ENCODE assay signal across 9 cellular contexts in the genomic region with DNA sequence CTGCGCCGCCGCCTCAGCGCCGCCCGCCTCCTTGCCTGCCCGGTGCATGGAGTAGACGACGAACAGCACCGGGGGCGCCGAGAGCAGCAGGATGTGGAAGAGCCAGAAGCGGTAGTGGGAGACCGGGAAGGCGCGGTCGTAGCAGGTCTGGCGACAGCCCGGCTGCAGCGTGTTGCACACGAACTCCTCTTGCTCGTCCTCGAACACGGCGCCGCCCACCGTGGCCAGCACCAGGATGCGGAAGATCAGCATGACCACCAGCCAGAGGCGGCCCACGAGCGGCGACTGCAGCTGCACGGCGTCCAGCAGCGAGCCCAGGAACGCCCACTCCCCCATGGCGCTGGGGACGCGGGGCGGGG. TPM values are rescaled to one million over a fixed set of nuclear protein-coding genes. Genes with fewer than 3 reads are reported as not detected.
DNase-seq lines count a peak whose midpoint lies in the region; ATAC-seq and TF ChIP-seq lines count a peak whose summit lies in the region.
"Had no signal": no experiment of that assay in that cellular context is flagged by ENCODE, and none has a peak within 500 bp of the region (broad histone marks: within the 10 kb centered on the region; RNA-seq: fewer than 3 reads in every experiment).

No MANE protein-coding gene starts in this region.

- no peak for TF ChIP-seq POLR2A in HCT116 (IDR thresholded peaks at IDR 0.05; ENCODE audit: borderline replicate concordance, extremely low read depth, insufficient read depth, insufficient read length)

- H3K9me3 ChIP-seq in HCT116 (ENCODE audit: control insufficient read depth in 1 of 2, insufficient read depth in 1 of 2, low read depth in 1 of 2, low read length in 2 of 2), result no peaks in the 10 kb centered on the region

- H3K36me3 ChIP-seq in ACC112 (ENCODE audit: insufficient read depth, low read length) (no peaks in the 10 kb centered on the region), HCT116 (ENCODE audit: control insufficient read depth in 1 of 2, insufficient read depth in 2 of 2, low read length in 2 of 2) (no peaks in the 10 kb centered on the region)

- H3K9ac ChIP-seq in HCT116 (ENCODE audit: low read length), result no peak overlapping the region

- RAD21 ChIA-PET in HCT116 (lab: Charles Lee; ENCODE audit: low non-redundant PET in 1 of 2, low total read pairs in 2 of 2, uncharacterized antibody in 2 of 2, unreplicated experiment in 2 of 2), result interaction anchor here (2.0 to 2.5 kb wide), 2 partner anchors 169 to 170 kb away, joined by 5 to 9 read pairs; no protein-coding TSS in a partner anchor

- H3K4me3 ChIP-seq in ACC112 (ENCODE audit: low read depth, low read length), result peak overlapping the region; percentile 93
- H3K4me3 ChIP-seq in HCT116 (replicated peaks in 1 of 2; ENCODE audit: low read depth in 1 of 2, low read length in 2 of 2), result peak overlapping the region; percentile 24 to 55

- POLR2A ChIA-PET in HCT116 (lab: Charles Lee), result no interaction called here

- ATAC-seq in HCT116, result no peak
- no peak for ATAC-seq in GM18858 (IDR thresholded peaks at IDR 0.05; ENCODE audit: unreplicated experiment)
- no peak for ATAC-seq in HG03565 (IDR thresholded peaks at IDR 0.05; ENCODE audit: unreplicated experiment)

- no peaks in the 10 kb centered on the region for H4K20me1 ChIP-seq in HCT116 (ENCODE audit: insufficient read depth)

- peaks cover 47% of the 10 kb centered on the region for H3K27me3 Mint-ChIP-seq in brain

- H3K36me3 Mint-ChIP-seq in brain, result no peaks in the 10 kb centered on the region

- H3K27ac Mint-ChIP-seq in brain, result peak overlapping the region in 2 of 5 experiments; percentile 58 to 64

- CTCF ChIA-PET in HCT116 (lab: Charles Lee), result interaction anchor here (1.7 to 4.2 kb wide), 2 partner anchors 172 to 196 kb away, joined by 5 to 34 read pairs; no protein-coding TSS in a partner anchor

- no peak for TF ChIP-seq RAD21 in HCT116 (IDR thresholded peaks at IDR 0.05; ENCODE audit: low read depth)

- H3K4me2 ChIP-seq in HCT116 (ENCODE audit: low read length), result peak overlapping the region; percentile 73

- peaks cover 0 to 2% (median 0%) of the 10 kb centered on the region in 5 experiments for H3K9me3 Mint-ChIP-seq in brain

- peak overlapping the region; percentile 82 to 89 (median 86) for H3K4me3 Mint-ChIP-seq in brain

- H3K79me2 ChIP-seq in ACC112 (ENCODE audit: control insufficient read depth, insufficient read depth, low read length, unreplicated experiment) (no peaks in the 10 kb centered on the region), HCT116 (ENCODE audit: insufficient read depth, low read length) (no peaks in the 10 kb centered on the region)

- no peak for TF ChIP-seq CTCF in HCT116 (IDR thresholded peaks at IDR 0.05 in 2 of 3, conservative IDR thresholded peaks at IDR 0.05 in 1 of 3; ENCODE audit: borderline replicate concordance in 1 of 3, insufficient read depth in 1 of 3, low read depth in 2 of 3, low read length in 2 of 3)
- no peak for TF ChIP-seq CTCF in brain (conservative IDR thresholded peaks at IDR 0.05)

- in situ Hi-C loops in G401 (cut with HindIII; ENCODE audit: low sequenced_read_pairs), result no loop called here

- no peaks in the 10 kb centered on the region for H3K9me2 ChIP-seq in HCT116 (ENCODE audit: insufficient read depth)

- intact Hi-C loops in HCT116 (cut with micrococcal nuclease), result no loop called here

- H3K4me1 ChIP-seq in ACC112 (ENCODE audit: control insufficient read depth, insufficient read depth, low read length, unreplicated experiment) (peaks cover 8% of the 10 kb centered on the region), HCT116 (ENCODE audit: control insufficient read depth in 1 of 2, insufficient read depth in 2 of 2, low read length in 2 of 2) (peaks cover 4 to 28% of the 10 kb centered on the region in 2 experiments; a peak in 3 of 4 replicates)

- H2AFZ ChIP-seq in ACC112 (ENCODE audit: low read length, unreplicated experiment), result peak overlapping the region; percentile 56
- H2AFZ ChIP-seq in HCT116 (ENCODE audit: low read depth, low read length, poor library complexity, severe bottlenecking), result no peak overlapping the region

- DNase-seq in HCT116 (ENCODE audit: low read depth, low spot score) (no peak), lung microvascular endothelial cell (ENCODE audit: low read depth in 2 of 2) (peak; percentile 56 to 80), ureter (ENCODE audit: low spot score) (peak; percentile 46), G401 (ENCODE audit: low spot score) (no peak)

- H3K27ac ChIP-seq in ACC112 (ENCODE audit: low read depth, low read length) (no peak overlapping the region), HCT116 (ENCODE audit: low read depth, low read length) (peak overlapping the region; percentile 67; the same call in 1 of the 2 replicates)

- H3K4me1 Mint-ChIP-seq in brain, result peaks cover 20% of the 10 kb centered on the region

- H3K27me3 ChIP-seq in ACC112 (ENCODE audit: insufficient read depth, low read length) (no peaks in the 10 kb centered on the region), HCT116 (ENCODE audit: insufficient read depth, low read length) (no peaks in the 10 kb centered on the region)

- no TSS peak for BruUV-seq in HCT116 (replicated peaks; lab: Mats Ljungman, UMichigan)

TF ChIP-seq in HCT116, 20 proteins besides CTCF, POLR2A, EP300 and RAD21:
- TF ChIP-seq YY1 (IDR thresholded peaks at IDR 0.05; ENCODE audit: extremely low read depth, insufficient replicate concordance, low read depth, low read length), result no peak
- TF ChIP-seq, protein P1, sequence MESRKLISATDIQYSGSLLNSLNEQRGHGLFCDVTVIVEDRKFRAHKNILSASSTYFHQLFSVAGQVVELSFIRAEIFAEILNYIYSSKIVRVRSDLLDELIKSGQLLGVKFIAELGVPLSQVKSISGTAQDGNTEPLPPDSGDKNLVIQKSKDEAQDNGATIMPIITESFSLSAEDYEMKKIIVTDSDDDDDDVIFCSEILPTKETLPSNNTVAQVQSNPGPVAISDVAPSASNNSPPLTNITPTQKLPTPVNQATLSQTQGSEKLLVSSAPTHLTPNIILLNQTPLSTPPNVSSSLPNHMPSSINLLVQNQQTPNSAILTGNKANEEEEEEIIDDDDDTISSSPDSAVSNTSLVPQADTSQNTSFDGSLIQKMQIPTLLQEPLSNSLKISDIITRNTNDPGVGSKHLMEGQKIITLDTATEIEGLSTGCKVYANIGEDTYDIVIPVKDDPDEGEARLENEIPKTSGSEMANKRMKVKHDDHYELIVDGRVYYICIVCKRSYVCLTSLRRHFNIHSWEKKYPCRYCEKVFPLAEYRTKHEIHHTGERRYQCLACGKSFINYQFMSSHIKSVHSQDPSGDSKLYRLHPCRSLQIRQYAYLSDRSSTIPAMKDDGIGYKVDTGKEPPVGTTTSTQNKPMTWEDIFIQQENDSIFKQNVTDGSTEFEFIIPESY (IDR thresholded peaks at IDR 0.05; ENCODE audit: extremely low read depth, insufficient replicate concordance, low read length), result no peak
- TF ChIP-seq ZNF274 (IDR thresholded peaks at IDR 0.05; ENCODE audit: low read depth, low read length), result no peak
- TF ChIP-seq EGR1 (IDR thresholded peaks at IDR 0.05; ENCODE audit: low read depth), result no peak
- no peak for TF ChIP-seq EZH2phosphoT487 (IDR thresholded peaks at IDR 0.05; ENCODE audit: borderline replicate concordance)

RNA-seq across cellular contexts. Expression of gene GJD3, which starts 1.1 kb away (rescaled TPM):
- total RNA-seq in HCT116 (2021; ENCODE audit: unreplicated experiment) (not detected), lung microvascular endothelial cell (2.2 and 3.0 TPM in 2 replicates), ureter (2.0 TPM)
- polyA plus RNA-seq in HCT116 (2012), result 0.29 and 1.5 TPM in 2 replicates
- polyA plus RNA-seq in brain (ENCODE audit: insufficient read depth, low read depth, low replicate concordance), result not detected
- not detected in 2 replicates for total RNA-seq in G401 (2014; rRNA removed; shearing (Covaris generic))
- total RNA-seq: frontal cortex had no signal

RNA-seq across cellular contexts. Expression of gene TOP2A, which starts 54.2 kb away (rescaled TPM):
- total RNA-seq in HCT116 (2021; ENCODE audit: unreplicated experiment) (141 TPM), lung microvascular endothelial cell (10.5 and 35.3 TPM in 2 replicates), ureter (2.9 TPM)
- polyA plus RNA-seq in HCT116 (2012), result 33.0 and 53.0 TPM in 2 replicates
- 141 TPM for polyA plus RNA-seq in brain (ENCODE audit: insufficient read depth, low read depth, low replicate concordance)
- total RNA-seq in G401 (2014; rRNA removed; shearing (Covaris generic)), result 133 and 277 TPM in 2 replicates

RNA-seq across cellular contexts. Expression of gene RARA, which starts 54.5 kb away (rescaled TPM):
- total RNA-seq in HCT116 (2021; ENCODE audit: unreplicated experiment) (35.1 TPM), lung microvascular endothelial cell (5.4 and 6.0 TPM in 2 replicates), ureter (34.9 TPM)
- 38.1 and 46.6 TPM in 2 replicates for polyA plus RNA-seq in HCT116 (2012)
- polyA plus RNA-seq in brain (ENCODE audit: insufficient read depth, low read depth, low replicate concordance), result 26.2 TPM
- 9.5 and 11.8 TPM in 2 replicates for total RNA-seq in G401 (2014; rRNA removed; shearing (Covaris generic))

Comparison
In these comparisons a context has a peak if more than half of its experiments do, and no peak if none do; other contexts are left out.
1. DNase-seq: peak in lung microvascular endothelial cell (2 of 2) and ureter (single experiment); none in HCT116 (single experiment) and G401 (single experiment).